In genomic region chr19:893775-894090, GRCh38 we compare ENCODE assay signal across 8 cellular contexts. TPM values are rescaled to one million over a fixed set of nuclear protein-coding genes. Genes with fewer than 3 reads are reported as not detected.
DNase-seq lines count a peak whose midpoint lies in the region; ATAC-seq, FAIRE-seq and TF ChIP-seq lines count a peak whose summit lies in the region.

No MANE protein-coding gene starts in this region.

- H3K27ac ChIP-seq in astrocyte (ENCODE audit: low read depth, low read length): no peak overlapping the region

- H4K20me1 ChIP-seq in astrocyte (ENCODE audit: insufficient read depth, low read length): peaks cover 13% of the 10 kb centered on the region

- FAIRE-seq in astrocyte (lab: Jason Lieb, UNC): no peak

- H3K4me3 ChIP-seq in astrocyte (ENCODE audit: insufficient read depth, low read depth, low read length): no peak overlapping the region

- POLR2A ChIA-PET in naive thymus-derived CD8-positive, alpha-beta T cell (lab: Charles Lee): interaction anchor here (0.5 to 14.3 kb wide), 21 partner anchors 11 to 1010 kb away, joined by 3 to 376 read pairs (median 7); partner anchors contain the start of genes ARHGAP45, KISS1R, R3HDM4 and WDR18
- POLR2A ChIA-PET in GM10248 (lab: Yijun Ruan, JAX): interaction anchor here (0.5 to 1.8 kb wide), 4 partner anchors 9 to 1529 kb away, joined by 3 to 8 read pairs (median 4); no protein-coding TSS in a partner anchor

- peak overlapping the region; percentile 23 for H3K4me3 Mint-ChIP-seq in stimulated activated naive CD8-positive, alpha-beta T cell treated with anti-CD3 and anti-CD28 coated beads, Interleukin-15, Interleukin-2, amounts not matched to agents 100 ng/mL and 50 ng/mL, for 24 hours
- H3K4me3 Mint-ChIP-seq in astrocyte (ENCODE audit: unreplicated experiment): peak overlapping the region; percentile 86
- peak overlapping the region; percentile 88 to 96 (median 91) for H3K4me3 Mint-ChIP-seq in naive thymus-derived CD8-positive, alpha-beta T cell

- H2AFZ ChIP-seq in astrocyte (ENCODE audit: low read depth, low read length): no peak overlapping the region

- H3K27me3 Mint-ChIP-seq in stimulated activated naive CD8-positive, alpha-beta T cell treated with anti-CD3 and anti-CD28 coated beads, Interleukin-15, Interleukin-2, amounts not matched to agents 100 ng/mL and 50 ng/mL, for 24 hours: no peaks in the 10 kb centered on the region
- H3K27me3 Mint-ChIP-seq in astrocyte (ENCODE audit: low read depth, unreplicated experiment): no peaks in the 10 kb centered on the region
- peaks cover 0 to 6% (median 0%) of the 10 kb centered on the region in 5 donors for H3K27me3 Mint-ChIP-seq in naive thymus-derived CD8-positive, alpha-beta T cell

- no peak for DNase-seq in stimulated activated naive CD8-positive, alpha-beta T cell treated with anti-CD3 and anti-CD28 coated beads, Interleukin-15, Interleukin-2, amounts not matched to agents 100 U/mL and 50 U/mL, for 24 hours
- DNase-seq in astrocyte (ENCODE audit: low read depth) (no peak), NCI-H1694 treated with DMSO at 0.1 percent for 48 hours (lab: John Stamatoyannopoulos, UW) (no peak), NCI-H1417 treated with DMSO at 0.1 percent for 48 hours (lab: John Stamatoyannopoulos, UW) (no peak), GM10248 (ENCODE audit: extremely low spot score) (no peak)
- DNase-seq in naive thymus-derived CD8-positive, alpha-beta T cell: no peak

- no peak overlapping the region for H3K27ac Mint-ChIP-seq in stimulated activated naive CD8-positive, alpha-beta T cell treated with anti-CD3 and anti-CD28 coated beads, Interleukin-15, Interleukin-2, amounts not matched to agents 100 ng/mL and 50 ng/mL, for 24 hours
- H3K27ac Mint-ChIP-seq in astrocyte (ENCODE audit: unreplicated experiment): peak overlapping the region; percentile 99
- H3K27ac Mint-ChIP-seq in naive thymus-derived CD8-positive, alpha-beta T cell: peak overlapping the region; percentile 68 to 100 (median 99)

- TF ChIP-seq CTCF in astrocyte (IDR thresholded peaks at IDR 0.05; ENCODE audit: insufficient read depth, low read depth, low read length): no peak
- no peak for TF ChIP-seq CTCF in GM10248 (IDR thresholded peaks at IDR 0.05; ENCODE audit: control extremely low read depth, extremely low read depth, low read depth, missing control alignments)

- H3K27me3 ChIP-seq in astrocyte (ENCODE audit: insufficient read depth, low read length): no peaks in the 10 kb centered on the region

- H3K36me3 Mint-ChIP-seq in stimulated activated naive CD8-positive, alpha-beta T cell treated with anti-CD3 and anti-CD28 coated beads, Interleukin-15, Interleukin-2, amounts not matched to agents 100 ng/mL and 50 ng/mL, for 24 hours (ENCODE audit: low read depth): peaks cover 14% of the 10 kb centered on the region
- H3K36me3 Mint-ChIP-seq in astrocyte (ENCODE audit: low read depth, unreplicated experiment): peaks cover 13% of the 10 kb centered on the region
- peaks cover 0 to 28% (median 6%) of the 10 kb centered on the region in 3 donors for H3K36me3 Mint-ChIP-seq in naive thymus-derived CD8-positive, alpha-beta T cell

- H3K9me3 Mint-ChIP-seq in stimulated activated naive CD8-positive, alpha-beta T cell treated with anti-CD3 and anti-CD28 coated beads, Interleukin-15, Interleukin-2, amounts not matched to agents 100 ng/mL and 50 ng/mL, for 24 hours: no peaks in the 10 kb centered on the region
- H3K9me3 Mint-ChIP-seq in astrocyte (ENCODE audit: unreplicated experiment): no peaks in the 10 kb centered on the region
- H3K9me3 Mint-ChIP-seq in naive thymus-derived CD8-positive, alpha-beta T cell: no peaks in the 10 kb centered on the region

- H3K36me3 ChIP-seq in astrocyte (ENCODE audit: insufficient read depth, low read length): no peaks in the 10 kb centered on the region

- CTCF ChIA-PET in GM10248 (lab: Yijun Ruan, JAX): interaction anchor here (0.7 to 3.5 kb wide), 5 partner anchors 13 to 77 kb away, joined by 3 to 21 read pairs (median 7); no protein-coding TSS in a partner anchor

- no peaks in the 10 kb centered on the region for H3K9me3 ChIP-seq in astrocyte (ENCODE audit: insufficient read depth, low read depth, low read length)

- peak overlapping the region; percentile 68 for H3K4me2 ChIP-seq in astrocyte (ENCODE audit: low read length)

- ATAC-seq in stimulated activated naive CD8-positive, alpha-beta T cell treated with anti-CD3 and anti-CD28 coated beads, Interleukin-15, Interleukin-2, amounts not matched to agents 100 U/mL and 50 U/mL, for 24 hours: no peak
- no peak for ATAC-seq in naive thymus-derived CD8-positive, alpha-beta T cell
- ATAC-seq in GM21447 (IDR thresholded peaks at IDR 0.05; ENCODE audit: unreplicated experiment): no peak

- no peak overlapping the region for H3K9ac ChIP-seq in astrocyte (ENCODE audit: low read length)

- H3K4me1 ChIP-seq in astrocyte (ENCODE audit: insufficient read depth, low read length): no peaks in the 10 kb centered on the region

- peaks cover 15% of the 10 kb centered on the region for H3K4me1 Mint-ChIP-seq in stimulated activated naive CD8-positive, alpha-beta T cell treated with anti-CD3 and anti-CD28 coated beads, Interleukin-15, Interleukin-2, amounts not matched to agents 100 ng/mL and 50 ng/mL, for 24 hours (ENCODE audit: low read depth)
- no peaks in the 10 kb centered on the region for H3K4me1 Mint-ChIP-seq in astrocyte (ENCODE audit: low read depth, unreplicated experiment)
- H3K4me1 Mint-ChIP-seq in naive thymus-derived CD8-positive, alpha-beta T cell: peaks cover 6 to 41% (median 31%) of the 10 kb centered on the region in 4 donors

- H3K79me2 ChIP-seq in astrocyte (ENCODE audit: insufficient read depth, low read length): peaks cover 23% of the 10 kb centered on the region

RNA-seq across cellular contexts. Expression of gene RNU6-9, which starts 0.4 kb away (rescaled TPM):
- total RNA-seq in astrocyte: not detected in 2 replicates
- not detected for total RNA-seq in naive thymus-derived CD8-positive, alpha-beta T cell
- not detected for polyA plus RNA-seq in naive thymus-derived CD8-positive, alpha-beta T cell

RNA-seq across cellular contexts. Expression of gene MED16, which starts 0.7 kb away (rescaled TPM):
- 41.4 and 45.0 TPM in 2 replicates for total RNA-seq in astrocyte
- 10 to 100 TPM; 65.9 to 68.8 TPM for total RNA-seq in naive thymus-derived CD8-positive, alpha-beta T cell
- polyA plus RNA-seq in naive thymus-derived CD8-positive, alpha-beta T cell: 100 to 1,000 TPM in 1 of 3 donors, 10 to 100 TPM in 2; 54.3 to 117 (median 72.4) TPM

RNA-seq across cellular contexts. Expression of gene R3HDM4, which starts 19.3 kb away (rescaled TPM):
- 57.9 and 60.0 TPM in 2 replicates for total RNA-seq in astrocyte
- total RNA-seq in naive thymus-derived CD8-positive, alpha-beta T cell: 100 to 1,000 TPM; 179 to 184 TPM
- 100 to 1,000 TPM; 137 to 238 (median 182) TPM for polyA plus RNA-seq in naive thymus-derived CD8-positive, alpha-beta T cell

RNA-seq across cellular contexts. Expression of gene KISS1R, which starts 23.4 kb away (rescaled TPM):
- total RNA-seq in astrocyte: not detected in 2 replicates
- total RNA-seq in naive thymus-derived CD8-positive, alpha-beta T cell: 1 to 10 TPM; 1.4 to 2.6 TPM
- under 1 TPM; 0.18 to 0.58 (median 0.52) TPM for polyA plus RNA-seq in naive thymus-derived CD8-positive, alpha-beta T cell

RNA-seq across cellular contexts. Expression of gene ARID3A, which starts 32.1 kb away (rescaled TPM):
- 100 and 106 TPM in 2 replicates for total RNA-seq in astrocyte
- 1 to 10 TPM; 3.5 to 5.0 TPM for total RNA-seq in naive thymus-derived CD8-positive, alpha-beta T cell
- under 1 TPM; 0.09 to 0.58 (median 0.16) TPM for polyA plus RNA-seq in naive thymus-derived CD8-positive, alpha-beta T cell

Comparison
In these comparisons a context has a peak if more than half of its experiments do, and no peak if none do; other contexts are left out.
1. H3K4me3 Mint-ChIP-seq: peak in every context shown above with its lines; median percentile 91 in naive thymus-derived CD8-positive, alpha-beta T cell; 86 in astrocyte; 23 in stimulated activated naive CD8-positive, alpha-beta T cell treated with anti-CD3 and anti-CD28 coated beads, Interleukin-15, Interleukin-2, amounts not matched to agents 100 ng/mL and 50 ng/mL, for 24 hours.